Comparison of ENCODE assay signal across 1 cellular context in the genomic region with DNA sequence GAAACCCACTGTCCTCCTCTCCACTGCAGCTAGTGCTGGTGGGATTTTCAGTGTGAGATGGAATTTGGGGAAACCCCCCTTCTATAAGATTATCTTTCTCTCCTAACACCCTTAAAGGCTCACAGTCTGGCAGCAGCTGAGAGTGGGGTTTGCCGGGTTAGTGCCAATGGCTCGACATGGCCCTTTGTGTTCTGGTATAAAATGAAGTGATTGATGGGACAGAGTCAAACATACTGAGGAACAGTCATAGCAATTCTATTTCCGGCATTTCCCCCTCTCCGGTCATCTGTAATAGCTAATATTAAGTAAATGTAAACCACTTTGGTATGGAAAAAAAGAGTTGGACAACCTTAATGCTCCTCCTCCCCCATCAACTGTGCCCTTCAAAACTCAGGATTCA.
TF ChIP-seq lines count a peak whose summit lies in the region.

No MANE protein-coding gene starts in this region.

TF ChIP-seq in WTC11, 78 proteins besides CTCF, POLR2A, EP300 and RAD21 (continued from another document):
- TF ChIP-seq, protein P1, sequence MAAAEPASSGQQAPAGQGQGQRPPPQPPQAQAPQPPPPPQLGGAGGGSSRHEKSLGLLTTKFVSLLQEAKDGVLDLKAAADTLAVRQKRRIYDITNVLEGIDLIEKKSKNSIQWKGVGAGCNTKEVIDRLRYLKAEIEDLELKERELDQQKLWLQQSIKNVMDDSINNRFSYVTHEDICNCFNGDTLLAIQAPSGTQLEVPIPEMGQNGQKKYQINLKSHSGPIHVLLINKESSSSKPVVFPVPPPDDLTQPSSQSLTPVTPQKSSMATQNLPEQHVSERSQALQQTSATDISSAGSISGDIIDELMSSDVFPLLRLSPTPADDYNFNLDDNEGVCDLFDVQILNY (CRISPR knock-in tag; IDR thresholded peaks at IDR 0.05), result no peak
- no peak for TF ChIP-seq ZNF263 (CRISPR knock-in tag; IDR thresholded peaks at IDR 0.05; ENCODE audit: low read depth)
- TF ChIP-seq, protein P2, sequence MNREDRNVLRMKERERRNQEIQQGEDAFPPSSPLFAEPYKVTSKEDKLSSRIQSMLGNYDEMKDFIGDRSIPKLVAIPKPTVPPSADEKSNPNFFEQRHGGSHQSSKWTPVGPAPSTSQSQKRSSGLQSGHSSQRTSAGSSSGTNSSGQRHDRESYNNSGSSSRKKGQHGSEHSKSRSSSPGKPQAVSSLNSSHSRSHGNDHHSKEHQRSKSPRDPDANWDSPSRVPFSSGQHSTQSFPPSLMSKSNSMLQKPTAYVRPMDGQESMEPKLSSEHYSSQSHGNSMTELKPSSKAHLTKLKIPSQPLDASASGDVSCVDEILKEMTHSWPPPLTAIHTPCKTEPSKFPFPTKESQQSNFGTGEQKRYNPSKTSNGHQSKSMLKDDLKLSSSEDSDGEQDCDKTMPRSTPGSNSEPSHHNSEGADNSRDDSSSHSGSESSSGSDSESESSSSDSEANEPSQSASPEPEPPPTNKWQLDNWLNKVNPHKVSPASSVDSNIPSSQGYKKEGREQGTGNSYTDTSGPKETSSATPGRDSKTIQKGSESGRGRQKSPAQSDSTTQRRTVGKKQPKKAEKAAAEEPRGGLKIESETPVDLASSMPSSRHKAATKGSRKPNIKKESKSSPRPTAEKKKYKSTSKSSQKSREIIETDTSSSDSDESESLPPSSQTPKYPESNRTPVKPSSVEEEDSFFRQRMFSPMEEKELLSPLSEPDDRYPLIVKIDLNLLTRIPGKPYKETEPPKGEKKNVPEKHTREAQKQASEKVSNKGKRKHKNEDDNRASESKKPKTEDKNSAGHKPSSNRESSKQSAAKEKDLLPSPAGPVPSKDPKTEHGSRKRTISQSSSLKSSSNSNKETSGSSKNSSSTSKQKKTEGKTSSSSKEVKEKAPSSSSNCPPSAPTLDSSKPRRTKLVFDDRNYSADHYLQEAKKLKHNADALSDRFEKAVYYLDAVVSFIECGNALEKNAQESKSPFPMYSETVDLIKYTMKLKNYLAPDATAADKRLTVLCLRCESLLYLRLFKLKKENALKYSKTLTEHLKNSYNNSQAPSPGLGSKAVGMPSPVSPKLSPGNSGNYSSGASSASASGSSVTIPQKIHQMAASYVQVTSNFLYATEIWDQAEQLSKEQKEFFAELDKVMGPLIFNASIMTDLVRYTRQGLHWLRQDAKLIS (CRISPR knock-in tag; IDR thresholded peaks at IDR 0.05; ENCODE audit: borderline replicate concordance), result no peak
- TF ChIP-seq NFE2L1 (CRISPR knock-in tag; IDR thresholded peaks at IDR 0.05), result no peak
- no peak for TF ChIP-seq JAZF1 (CRISPR knock-in tag; IDR thresholded peaks at IDR 0.05)
- TF ChIP-seq, protein P3, sequence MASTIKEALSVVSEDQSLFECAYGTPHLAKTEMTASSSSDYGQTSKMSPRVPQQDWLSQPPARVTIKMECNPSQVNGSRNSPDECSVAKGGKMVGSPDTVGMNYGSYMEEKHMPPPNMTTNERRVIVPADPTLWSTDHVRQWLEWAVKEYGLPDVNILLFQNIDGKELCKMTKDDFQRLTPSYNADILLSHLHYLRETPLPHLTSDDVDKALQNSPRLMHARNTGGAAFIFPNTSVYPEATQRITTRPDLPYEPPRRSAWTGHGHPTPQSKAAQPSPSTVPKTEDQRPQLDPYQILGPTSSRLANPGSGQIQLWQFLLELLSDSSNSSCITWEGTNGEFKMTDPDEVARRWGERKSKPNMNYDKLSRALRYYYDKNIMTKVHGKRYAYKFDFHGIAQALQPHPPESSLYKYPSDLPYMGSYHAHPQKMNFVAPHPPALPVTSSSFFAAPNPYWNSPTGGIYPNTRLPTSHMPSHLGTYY (CRISPR knock-in tag; IDR thresholded peaks at IDR 0.05), result no peak
- TF ChIP-seq, protein P4, sequence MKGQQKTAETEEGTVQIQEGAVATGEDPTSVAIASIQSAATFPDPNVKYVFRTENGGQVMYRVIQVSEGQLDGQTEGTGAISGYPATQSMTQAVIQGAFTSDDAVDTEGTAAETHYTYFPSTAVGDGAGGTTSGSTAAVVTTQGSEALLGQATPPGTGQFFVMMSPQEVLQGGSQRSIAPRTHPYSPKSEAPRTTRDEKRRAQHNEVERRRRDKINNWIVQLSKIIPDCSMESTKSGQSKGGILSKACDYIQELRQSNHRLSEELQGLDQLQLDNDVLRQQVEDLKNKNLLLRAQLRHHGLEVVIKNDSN (CRISPR knock-in tag; IDR thresholded peaks at IDR 0.05), result no peak
TF ChIP-seq in WTC11: peak in this region for 0.
